33 cellular contexts compared by ENCODE assay signal in the genomic region with DNA sequence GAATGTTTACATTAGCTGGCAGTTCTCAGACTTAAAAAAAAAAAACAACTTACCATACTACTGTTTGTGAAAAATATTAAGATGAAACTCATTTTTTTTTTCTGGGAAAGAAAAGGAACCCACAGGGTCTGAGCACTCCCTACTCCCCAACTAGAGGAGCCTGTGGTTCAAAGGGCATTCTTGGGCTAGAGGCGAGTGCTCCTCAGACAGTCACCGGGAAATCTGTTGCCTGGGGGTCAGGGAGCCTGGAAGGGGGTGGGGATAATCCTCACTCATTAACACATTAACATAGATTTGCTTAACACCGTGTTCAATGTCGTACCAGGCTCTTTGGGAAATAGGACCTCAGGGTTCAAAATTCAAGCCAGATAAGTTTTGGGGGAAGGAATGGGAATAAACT. TPM values are rescaled to one million over a fixed set of nuclear protein-coding genes. Genes with fewer than 3 reads are reported as not detected.
"Had no signal": no experiment of that assay in that cellular context is flagged by ENCODE, and none has a peak within 500 bp of the region (broad histone marks: within the 10 kb centered on the region; RNA-seq: fewer than 3 reads in every experiment).

No MANE protein-coding gene starts in this region.

- H3K4me3 ChIP-seq: ascending aorta, body of pancreas, breast epithelium, cardiac muscle cell had no signal

- H3K36me3 ChIP-seq: ascending aorta, brain microvascular endothelial cell, breast epithelium, cardiac muscle cell had no signal

- ATAC-seq: activated naive CD4-positive, alpha-beta T cell treated with anti-CD3 and anti-CD28 coated beads, Interleukin-2, amount 50 U/mL, for 72 hours; activated naive CD8-positive, alpha-beta T cell treated with anti-CD3 and anti-CD28 coated beads, Interleukin-2, amount 50 U/mL, for 24 hours; activated T-cell treated with anti-CD3 and anti-CD28 coated beads, Interleukin-2, amount 50 U/mL, for 4 hours; activated T-cell treated with anti-CD3 and anti-CD28 coated beads, Interleukin-2, amount 50 U/mL, for 72 hours; activated T-helper 17 cell treated with anti-CD3 and anti-CD28 coated beads, Interleukin-2, amount 50 U/mL, for 72 hours; body of pancreas had no signal

- DNase-seq: activated effector memory CD4-positive, alpha-beta T cell treated with anti-CD3 and anti-CD28 coated beads, Interleukin-2, amount 50 U/mL, for 16 hours; activated effector memory CD4-positive, alpha-beta T cell treated with Interleukin-2 at 50 U/mL for 16 hours; activated gamma-delta T cell; activated gamma-delta T cell treated with Interleukin-2 at 50 U/mL for 16 hours; activated naive CD4-positive, alpha-beta T cell; activated naive CD4-positive, alpha-beta T cell treated with anti-CD3 and anti-CD28 coated beads for 36 hours; activated naive CD4-positive, alpha-beta T cell treated with anti-CD3 and anti-CD28 coated beads, Interleukin-2, amount 10 ng/mL, durations not matched to agents 7 days and 5 days; activated naive CD4-positive, alpha-beta T cell treated with anti-CD3 and anti-CD28 coated beads, Interleukin-2, amount 50 U/mL, for 16 hours; activated naive CD4-positive, alpha-beta T cell treated with Interleukin-2 at 50 U/mL for 16 hours; activated naive CD8-positive, alpha-beta T cell treated with anti-CD3 and anti-CD28 coated beads for 36 hours; activated naive CD8-positive, alpha-beta T cell treated with anti-CD3 and anti-CD28 coated beads, Interleukin-2, amount 10 ng/mL, durations not matched to agents 7 days and 5 days; activated naive CD8-positive, alpha-beta T cell treated with anti-CD3 and anti-CD28 coated beads, Interleukin-2, amount 50 U/mL, for 24 hours; activated T-cell treated with anti-CD3 and anti-CD28 coated beads, Interleukin-2, amount 50 U/mL, for 1 hour; activated T-cell treated with anti-CD3 and anti-CD28 coated beads, Interleukin-2, amount 50 U/mL, for 24 hours; activated T-cell treated with anti-CD3 and anti-CD28 coated beads, Interleukin-2, amount 50 U/mL, for 4 hours; activated T-cell treated with anti-CD3 and anti-CD28 coated beads, Interleukin-2, amount 50 U/mL, for 48 hours; activated T-cell treated with anti-CD3 and anti-CD28 coated beads, Interleukin-2, amount 50 U/mL, for 72 hours; amniotic stem cell; amygdala; anterior cingulate cortex; aorta; body of pancreas; brain microvascular endothelial cell; caudate nucleus; central memory CD4-positive, alpha-beta T cell; cerebellar nuclear complex had no signal

- H3K27ac ChIP-seq: ascending aorta, body of pancreas, brain microvascular endothelial cell, breast epithelium, cardiac muscle cell had no signal

- H3K27me3 ChIP-seq: ascending aorta, body of pancreas, brain microvascular endothelial cell, breast epithelium, cardiac muscle cell had no signal

- H3K9me3 ChIP-seq: ascending aorta, body of pancreas, breast epithelium had no signal

- H3K4me1 ChIP-seq: ascending aorta, body of pancreas, breast epithelium had no signal

RNA-seq across cellular contexts. Expression of gene LAMA3, which starts 57.6 kb away (rescaled TPM):
- total RNA-seq: activated T-helper 1 cell treated with anti-CD3 and anti-CD28 coated beads, Interleukin-12 subunit alpha, Interleukin-12 subunit beta, Interleukin-2, Interleukin-4 antibody, amounts not matched to agents 30 ng/mL and 10 ng/mL and 1 ng/mL, durations not matched to agents 14 hours and 24 hours and 36 hours; activated T-helper 2 cell treated with anti-CD3 and anti-CD28 coated beads, Interferon-gamma antibody, Interleukin-2, Interleukin-4, amounts not matched to agents 10 μg/mL and 5 μg/mL and 100 μg/mL, durations not matched to agents 14 hours and 24 hours and 36 hours had no signal
- polyA plus RNA-seq: cardiac muscle cell had no signal
